Comparison of ENCODE assay signal across 25 cellular contexts in genomic region chr7:76222333-76222732, GRCh38.
"Had no signal": no experiment of that assay in that cellular context is flagged by ENCODE, and none has a peak within 500 bp of the region (broad histone marks: within the 10 kb centered on the region; RNA-seq: fewer than 3 reads in every experiment).

No MANE protein-coding gene starts in this region.

- DNase-seq: stimulated activated CD4-positive, alpha-beta T cell treated with anti-CD3 and anti-CD28 coated beads, Interleukin-2, amount 100 ng/mL, for 48 hours; stimulated activated CD4-positive, alpha-beta T cell treated with anti-CD3 and anti-CD28 coated beads, Interleukin-4, amount 100 ng/mL, for 1 hour; stimulated activated CD4-positive, alpha-beta T cell treated with anti-CD3 and anti-CD28 coated beads, Interleukin-4, amount 100 ng/mL, for 24 hours; stimulated activated CD4-positive, alpha-beta T cell treated with anti-CD3 and anti-CD28 coated beads, Interleukin-4, amount 100 ng/mL, for 4 hours; stimulated activated CD8-positive, alpha-beta memory T cell treated with anti-CD3 and anti-CD28 coated beads, Interleukin-4, amount 100 ng/mL, for 48 hours; stimulated activated naive B cell treated with anti-CD40 and anti-IgM and Interleukin-4, amounts not matched to agents 10 μg/mL and 1 μg/mL and 100 μg/mL, for 72 hours; stimulated activated naive CD4-positive, alpha-beta T cell treated with Interleukin-2 at 50 U/mL for 16 hours; stimulated activated naive CD8-positive, alpha-beta T cell treated with anti-CD3 and anti-CD28 coated beads, Interleukin-15, amount 100 ng/mL, for 72 hours; stimulated activated naive CD8-positive, alpha-beta T cell treated with anti-CD3 and anti-CD28 coated beads, Interleukin-15, Interleukin-2, amounts not matched to agents 100 U/mL and 50 U/mL, for 24 hours; stomach; substantia nigra; testis; thyroid gland; tibial artery; transverse colon; upper lobe of left lung; upper lobe of right lung; uterus had no signal

- H3K27ac ChIP-seq: stomach, suprapubic skin, testis, thoracic aorta, thyroid gland, tibial artery, tibial nerve, transverse colon, upper lobe of left lung, upper lobe of right lung, uterus, vagina had no signal

- H3K27me3 ChIP-seq: testis, thyroid gland, upper lobe of left lung, uterus, vagina had no signal

- H3K9me3 ChIP-seq: stomach, suprapubic skin, testis, thoracic aorta, thyroid gland, tibial artery, tibial nerve, transverse colon, upper lobe of left lung, upper lobe of right lung, uterus, vagina had no signal

- FAIRE-seq: urothelium cell line had no signal

- H3K4me3 ChIP-seq: stomach, suprapubic skin, testis, thoracic aorta, thyroid gland, tibial artery, tibial nerve, transverse colon, upper lobe of left lung, upper lobe of right lung, uterus, vagina had no signal

- H3K36me3 ChIP-seq: stomach, suprapubic skin, thoracic aorta, thyroid gland, tibial artery, tibial nerve, transverse colon, upper lobe of left lung, upper lobe of right lung, uterus, vagina had no signal

- H3K4me1 ChIP-seq: suprapubic skin, testis, transverse colon, upper lobe of left lung, upper lobe of right lung, uterus, vagina had no signal

- ATAC-seq: stimulated activated effector memory CD8-positive, alpha-beta T cell treated with anti-CD3 and anti-CD28 coated beads, Interleukin-12 subunit alpha, Interleukin-12 subunit beta, amount 100 ng/mL, for 72 hours; stimulated activated memory B cell treated with anti-CD40 and anti-IgM and Interleukin-4, amounts not matched to agents 10 μg/mL and 1 μg/mL and 100 μg/mL, for 72 hours; stimulated activated naive B cell treated with anti-CD40 and anti-IgM and Interleukin-4, amounts not matched to agents 10 μg/mL and 1 μg/mL and 100 μg/mL, for 72 hours; stimulated activated naive CD8-positive, alpha-beta T cell treated with anti-CD3 and anti-CD28 coated beads, Interleukin-15, amount 100 ng/mL, for 72 hours; stimulated activated naive CD8-positive, alpha-beta T cell treated with anti-CD3 and anti-CD28 coated beads, Interleukin-15, Interleukin-2, amounts not matched to agents 100 U/mL and 50 U/mL, for 24 hours; upper lobe of right lung had no signal
